ENCODE assay signal across 1 cellular context in the genomic region with DNA sequence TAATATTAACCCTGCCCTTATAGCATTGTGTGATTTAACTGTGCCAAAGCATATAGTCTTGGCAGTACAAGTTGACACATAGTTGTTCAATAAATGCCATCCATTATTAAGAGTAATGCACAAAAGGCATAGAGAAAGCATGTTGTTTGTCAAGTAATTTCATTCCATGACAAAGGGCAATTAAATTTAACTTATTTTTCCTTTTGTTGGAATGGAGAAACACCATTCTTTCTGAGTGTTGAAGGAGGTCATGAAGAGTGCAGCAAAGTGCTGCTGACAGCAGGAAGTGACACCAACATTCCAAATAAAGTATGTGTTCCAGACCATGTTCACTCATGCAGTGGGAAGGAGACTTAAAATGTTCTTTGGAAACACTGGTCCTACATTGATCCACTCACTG.
TF ChIP-seq lines count a peak whose summit lies in the region.

No MANE protein-coding gene starts in this region.

TF ChIP-seq in SK-N-SH, 30 proteins besides CTCF, POLR2A, EP300 and RAD21 (continued from another document):
- TF ChIP-seq MEF2A (IDR thresholded peaks at IDR 0.05; ENCODE audit: borderline replicate concordance, low read depth) = no peak
- TF ChIP-seq EZH2phosphoT487 (IDR thresholded peaks at IDR 0.05; ENCODE audit: borderline replicate concordance, low read depth) = no peak
- TF ChIP-seq FOSL2 (IDR thresholded peaks at IDR 0.05; ENCODE audit: borderline replicate concordance, low read depth) = peak; percentile 19; the same call in 1 of the 2 replicates
- no peak for TF ChIP-seq SMC3 (IDR thresholded peaks at IDR 0.05; ENCODE audit: low read depth, low read length)
- TF ChIP-seq NFIC (IDR thresholded peaks at IDR 0.05; ENCODE audit: borderline replicate concordance) = no peak
- no peak for TF ChIP-seq FOXM1 (IDR thresholded peaks at IDR 0.05; ENCODE audit: low read depth)
- TF ChIP-seq, protein P1, sequence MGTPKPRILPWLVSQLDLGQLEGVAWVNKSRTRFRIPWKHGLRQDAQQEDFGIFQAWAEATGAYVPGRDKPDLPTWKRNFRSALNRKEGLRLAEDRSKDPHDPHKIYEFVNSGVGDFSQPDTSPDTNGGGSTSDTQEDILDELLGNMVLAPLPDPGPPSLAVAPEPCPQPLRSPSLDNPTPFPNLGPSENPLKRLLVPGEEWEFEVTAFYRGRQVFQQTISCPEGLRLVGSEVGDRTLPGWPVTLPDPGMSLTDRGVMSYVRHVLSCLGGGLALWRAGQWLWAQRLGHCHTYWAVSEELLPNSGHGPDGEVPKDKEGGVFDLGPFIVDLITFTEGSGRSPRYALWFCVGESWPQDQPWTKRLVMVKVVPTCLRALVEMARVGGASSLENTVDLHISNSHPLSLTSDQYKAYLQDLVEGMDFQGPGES (IDR thresholded peaks at IDR 0.05; ENCODE audit: low read depth, low read length) = no peak
- no peak for TF ChIP-seq SIN3A (IDR thresholded peaks at IDR 0.05; ENCODE audit: borderline replicate concordance, low read depth, low read length)
- TF ChIP-seq, protein P2, sequence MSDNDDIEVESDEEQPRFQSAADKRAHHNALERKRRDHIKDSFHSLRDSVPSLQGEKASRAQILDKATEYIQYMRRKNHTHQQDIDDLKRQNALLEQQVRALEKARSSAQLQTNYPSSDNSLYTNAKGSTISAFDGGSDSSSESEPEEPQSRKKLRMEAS (IDR thresholded peaks at IDR 0.05; ENCODE audit: low read depth) = no peak
- TF ChIP-seq JUND (IDR thresholded peaks at IDR 0.05) = peak; percentile 23
- TF ChIP-seq ELF1 (IDR thresholded peaks at IDR 0.05) = no peak
- TF ChIP-seq NRF1 (IDR thresholded peaks at IDR 0.05; ENCODE audit: low read depth, low read length) = no peak
- TF ChIP-seq FOXJ3 (CRISPR knock-in tag; IDR thresholded peaks at IDR 0.05) = no peak
- no peak for TF ChIP-seq YY1 (IDR thresholded peaks at IDR 0.05; ENCODE audit: low read depth)
- TF ChIP-seq RFX5 (IDR thresholded peaks at IDR 0.05; ENCODE audit: low read length) = no peak
- TF ChIP-seq, protein P3, sequence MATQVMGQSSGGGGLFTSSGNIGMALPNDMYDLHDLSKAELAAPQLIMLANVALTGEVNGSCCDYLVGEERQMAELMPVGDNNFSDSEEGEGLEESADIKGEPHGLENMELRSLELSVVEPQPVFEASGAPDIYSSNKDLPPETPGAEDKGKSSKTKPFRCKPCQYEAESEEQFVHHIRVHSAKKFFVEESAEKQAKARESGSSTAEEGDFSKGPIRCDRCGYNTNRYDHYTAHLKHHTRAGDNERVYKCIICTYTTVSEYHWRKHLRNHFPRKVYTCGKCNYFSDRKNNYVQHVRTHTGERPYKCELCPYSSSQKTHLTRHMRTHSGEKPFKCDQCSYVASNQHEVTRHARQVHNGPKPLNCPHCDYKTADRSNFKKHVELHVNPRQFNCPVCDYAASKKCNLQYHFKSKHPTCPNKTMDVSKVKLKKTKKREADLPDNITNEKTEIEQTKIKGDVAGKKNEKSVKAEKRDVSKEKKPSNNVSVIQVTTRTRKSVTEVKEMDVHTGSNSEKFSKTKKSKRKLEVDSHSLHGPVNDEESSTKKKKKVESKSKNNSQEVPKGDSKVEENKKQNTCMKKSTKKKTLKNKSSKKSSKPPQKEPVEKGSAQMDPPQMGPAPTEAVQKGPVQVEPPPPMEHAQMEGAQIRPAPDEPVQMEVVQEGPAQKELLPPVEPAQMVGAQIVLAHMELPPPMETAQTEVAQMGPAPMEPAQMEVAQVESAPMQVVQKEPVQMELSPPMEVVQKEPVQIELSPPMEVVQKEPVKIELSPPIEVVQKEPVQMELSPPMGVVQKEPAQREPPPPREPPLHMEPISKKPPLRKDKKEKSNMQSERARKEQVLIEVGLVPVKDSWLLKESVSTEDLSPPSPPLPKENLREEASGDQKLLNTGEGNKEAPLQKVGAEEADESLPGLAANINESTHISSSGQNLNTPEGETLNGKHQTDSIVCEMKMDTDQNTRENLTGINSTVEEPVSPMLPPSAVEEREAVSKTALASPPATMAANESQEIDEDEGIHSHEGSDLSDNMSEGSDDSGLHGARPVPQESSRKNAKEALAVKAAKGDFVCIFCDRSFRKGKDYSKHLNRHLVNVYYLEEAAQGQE (IDR thresholded peaks at IDR 0.05; ENCODE audit: low read depth, low read length) = no peak
- TF ChIP-seq, protein P4, sequence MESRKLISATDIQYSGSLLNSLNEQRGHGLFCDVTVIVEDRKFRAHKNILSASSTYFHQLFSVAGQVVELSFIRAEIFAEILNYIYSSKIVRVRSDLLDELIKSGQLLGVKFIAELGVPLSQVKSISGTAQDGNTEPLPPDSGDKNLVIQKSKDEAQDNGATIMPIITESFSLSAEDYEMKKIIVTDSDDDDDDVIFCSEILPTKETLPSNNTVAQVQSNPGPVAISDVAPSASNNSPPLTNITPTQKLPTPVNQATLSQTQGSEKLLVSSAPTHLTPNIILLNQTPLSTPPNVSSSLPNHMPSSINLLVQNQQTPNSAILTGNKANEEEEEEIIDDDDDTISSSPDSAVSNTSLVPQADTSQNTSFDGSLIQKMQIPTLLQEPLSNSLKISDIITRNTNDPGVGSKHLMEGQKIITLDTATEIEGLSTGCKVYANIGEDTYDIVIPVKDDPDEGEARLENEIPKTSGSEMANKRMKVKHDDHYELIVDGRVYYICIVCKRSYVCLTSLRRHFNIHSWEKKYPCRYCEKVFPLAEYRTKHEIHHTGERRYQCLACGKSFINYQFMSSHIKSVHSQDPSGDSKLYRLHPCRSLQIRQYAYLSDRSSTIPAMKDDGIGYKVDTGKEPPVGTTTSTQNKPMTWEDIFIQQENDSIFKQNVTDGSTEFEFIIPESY (IDR thresholded peaks at IDR 0.05; ENCODE audit: borderline replicate concordance, low read depth) = no peak
- no peak for TF ChIP-seq GABPA (IDR thresholded peaks at IDR 0.05; ENCODE audit: low read depth)
